ENCODE assay signal across 8 cellular contexts in genomic region chr11:8593455-8593854, GRCh38. TPM values are rescaled to one million over a fixed set of nuclear protein-coding genes. Genes with fewer than 3 reads are reported as not detected.
A peak's percentile ranks its signal among the peaks of the same experiment; 100 is the strongest.
DNase-seq lines count a peak whose midpoint lies in the region; ATAC-seq and TF ChIP-seq lines count a peak whose summit lies in the region.

No MANE protein-coding gene starts in this region.

- no peaks in the 10 kb centered on the region for H3K36me3 ChIP-seq in ascending aorta

- no peak for TF ChIP-seq CTCF in ascending aorta (IDR thresholded peaks at IDR 0.05)

- peaks cover 13% of the 10 kb centered on the region for H3K4me1 Mint-ChIP-seq in memory B cell

- no peaks in the 10 kb centered on the region for H3K27me3 Mint-ChIP-seq in memory B cell

- H3K4me3 ChIP-seq in ascending aorta: peak overlapping the region; percentile 56 to 66

- no peaks in the 10 kb centered on the region for H3K9me3 ChIP-seq in ascending aorta

- DNase-seq in ascending aorta (ENCODE audit: low spot score in 2 of 2): no peak
- no peak for DNase-seq in memory B cell (ENCODE audit: low spot score in 2 of 2)
- DNase-seq in EL: no peak
- DNase-seq in activated gamma-delta T cell (lab: John Stamatoyannopoulos, UW): no peak
- DNase-seq in D341Med (ENCODE audit: low spot score): no peak

- no peaks in the 10 kb centered on the region for H3K36me3 Mint-ChIP-seq in memory B cell

- H3K4me3 Mint-ChIP-seq in memory B cell: peak overlapping the region; percentile 87

- intact Hi-C loops in ascending aorta (cut with DNase I): no loop called here

- no peak overlapping the region for H3K27ac ChIP-seq in ascending aorta

- peaks cover 10% of the 10 kb centered on the region for H3K27me3 ChIP-seq in ascending aorta

- H3K27ac Mint-ChIP-seq in memory B cell: peak overlapping the region; percentile 56

- no peaks in the 10 kb centered on the region for H3K9me3 Mint-ChIP-seq in memory B cell

- H3K4me1 ChIP-seq in ascending aorta: peaks cover 5 to 6% of the 10 kb centered on the region in 2 donors

- ATAC-seq in GM18868 (IDR thresholded peaks at IDR 0.05; ENCODE audit: unreplicated experiment): peak; percentile 21
- peak; percentile 25 for ATAC-seq in HG02885 (IDR thresholded peaks at IDR 0.05; ENCODE audit: poor library complexity, unreplicated experiment)
- ATAC-seq in memory B cell (ENCODE audit: low read depth): peak; percentile 23
- ATAC-seq in GM19397 (IDR thresholded peaks at IDR 0.05; ENCODE audit: unreplicated experiment): no peak

RNA-seq across cellular contexts. Expression of gene STK33, which starts 0.6 kb away (rescaled TPM):
- not detected for total RNA-seq in ascending aorta
